ENCODE assay signal across 8 cellular contexts in the genomic region with DNA sequence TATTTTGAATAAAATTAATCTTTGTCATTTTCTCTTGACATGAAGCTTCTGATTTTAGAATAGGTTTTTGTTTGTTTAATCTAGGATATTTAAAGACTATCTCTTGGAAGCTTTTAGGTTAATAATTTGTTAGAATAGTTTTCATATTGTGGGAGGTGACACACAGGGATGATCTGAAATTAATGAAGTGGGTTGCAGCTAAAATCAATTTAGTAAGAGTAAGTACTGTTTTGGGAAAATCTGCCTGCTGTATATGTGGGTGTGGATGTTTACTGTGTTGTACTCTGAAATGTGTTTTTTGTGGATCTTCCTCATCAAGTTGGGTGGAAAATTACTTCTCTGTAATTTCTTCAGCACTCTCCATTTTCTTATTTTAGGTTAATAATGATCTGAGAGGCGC.
DNase-seq lines count a peak whose midpoint lies in the region; ATAC-seq, FAIRE-seq and TF ChIP-seq lines count a peak whose summit lies in the region.

No MANE protein-coding gene starts in this region.

- H4K20me1 ChIP-seq in HepG2 (ENCODE audit: insufficient read depth, low read length): no peaks in the 10 kb centered on the region

- no peak for FAIRE-seq in HepG2 (lab: Jason Lieb, UNC)

- H3K79me2 ChIP-seq in HepG2 (ENCODE audit: insufficient read depth, low read length): no peaks in the 10 kb centered on the region

- in situ Hi-C loops in HepG2 (cut with HindIII; ENCODE audit: extremely low pct_ligation_motif_present, low pct_unique_long_range_greater_than_20kb): no loop called here

- TF ChIP-seq CTCF in liver (IDR thresholded peaks at IDR 0.05; ENCODE audit: low read depth, low read length, missing input control) (no peak), HepG2 (CRISPR knock-in tag; IDR thresholded peaks at IDR 0.05) (no peak), cardiac fibroblast (IDR thresholded peaks at IDR 0.05; ENCODE audit: low read depth, low read length) (no peak), vagina (IDR thresholded peaks at IDR 0.05) (no peak)

- ATAC-seq in HepG2 (no peak), HG03039 (IDR thresholded peaks at IDR 0.05; ENCODE audit: unreplicated experiment) (no peak), GM19463 (IDR thresholded peaks at IDR 0.05; ENCODE audit: unreplicated experiment) (no peak)

- no peak overlapping the region for H2AFZ ChIP-seq in HepG2 (ENCODE audit: low read length)

- intact Hi-C loops in HepG2 (cut with micrococcal nuclease; ENCODE audit: unreplicated experiment) (no loop called here), vagina (cut with DNase I) (no loop called here)

- no peak for TF ChIP-seq POLR2A in HepG2 (IDR thresholded peaks at IDR 0.05; ENCODE audit: insufficient read depth in 1 of 2, low read depth in 2 of 2, low read length in 2 of 2)
- no peak for TF ChIP-seq POLR2A in vagina (IDR thresholded peaks at IDR 0.05)

- H3K4me1 ChIP-seq in liver (ENCODE audit: control insufficient read depth in 4 of 4, insufficient read depth in 4 of 4, low read length in 3 of 4): peaks cover 2 to 18% (median 5%) of the 10 kb centered on the region in 4 donors
- H3K4me1 ChIP-seq in HepG2 (ENCODE audit: insufficient read depth, low read length): 0 out of 2 replicates have a peak, but pooled peaks cover 7% of the 10 kb centered on the region
- H3K4me1 ChIP-seq in muscle layer of duodenum (ENCODE audit: control insufficient read depth in 1 of 2, insufficient read depth in 2 of 2, low read length in 2 of 2): peaks cover 3 to 6% of the 10 kb centered on the region in 2 donors
- H3K4me1 ChIP-seq in vagina: peaks cover 9% of the 10 kb centered on the region

- H3K36me3 ChIP-seq in liver (ENCODE audit: control insufficient read depth in 4 of 4, insufficient read depth in 3 of 4, low read depth in 1 of 4, low read length in 3 of 4): peaks cover 2 to 8% (median 4%) of the 10 kb centered on the region in 4 donors
- peaks cover 0 to 4% of the 10 kb centered on the region in 2 experiments; a peak in 1 of 5 replicates for H3K36me3 ChIP-seq in HepG2 (replicated peaks in 1 of 2; ENCODE audit: control insufficient read depth in 1 of 2, insufficient read depth in 2 of 2, low read length in 2 of 2)
- peaks cover 9 to 17% of the 10 kb centered on the region in 2 donors for H3K36me3 ChIP-seq in muscle layer of duodenum (ENCODE audit: control insufficient read depth in 1 of 2, insufficient read depth in 2 of 2, low read length in 2 of 2)
- H3K36me3 ChIP-seq in vagina: peaks cover 3 to 9% of the 10 kb centered on the region in 2 donors

- H3K4me2 ChIP-seq in HepG2 (ENCODE audit: low read depth, low read length): no peak overlapping the region

- BruUV-seq in HepG2 (replicated peaks; lab: Mats Ljungman, UMichigan): no TSS peak

- CTCF ChIA-PET in HepG2 (lab: Yijun Ruan, JAX; ENCODE audit: low intra/inter-chr PET ratio, low total read pairs): no interaction called here

- peak overlapping the region in 1 of 2 donors; percentile 63 for H3K9ac ChIP-seq in liver (ENCODE audit: low read depth in 1 of 2, low read length in 2 of 2)
- no peak overlapping the region for H3K9ac ChIP-seq in HepG2 (ENCODE audit: insufficient read depth, low read depth, low read length)

- H3K27ac ChIP-seq in liver (ENCODE audit: low read depth in 1 of 2, low read length in 2 of 2) (peak overlapping the region; percentile 60 to 66), HepG2 (ENCODE audit: extremely low read length, insufficient read depth, low read length) (no peak overlapping the region), muscle layer of duodenum (ENCODE audit: low read length) (peak overlapping the region; percentile 81), vagina (peak overlapping the region; percentile 37)

- no peaks in the 10 kb centered on the region for H3K27me3 ChIP-seq in liver (ENCODE audit: control insufficient read depth in 4 of 4, insufficient read depth in 4 of 4, low read length in 3 of 4)
- no peaks in the 10 kb centered on the region for H3K27me3 ChIP-seq in HepG2 (ENCODE audit: control insufficient read depth in 1 of 2, insufficient read depth in 2 of 2, low read length in 2 of 2)
- H3K27me3 ChIP-seq in muscle layer of duodenum (ENCODE audit: low read depth, low read length): no peaks in the 10 kb centered on the region
- no peaks in the 10 kb centered on the region for H3K27me3 ChIP-seq in vagina

- whole genome bisulfite sequencing in liver: 90% methylated on average over 1 of the region's 1 CpG
- WGBS in HepG2 (ENCODE audit: low lambda C conversion rate): 100% methylated on average over 1 of the region's 1 CpG

- H3K9me3 ChIP-seq in liver (ENCODE audit: control insufficient read depth in 4 of 4, low read length in 3 of 4) (no peaks in the 10 kb centered on the region), HepG2 (ENCODE audit: low read length) (no peaks in the 10 kb centered on the region), muscle layer of duodenum (ENCODE audit: control insufficient read depth in 1 of 2, low read length in 2 of 2) (no peaks in the 10 kb centered on the region), vagina (no peaks in the 10 kb centered on the region)

- no peak for TF ChIP-seq EP300 in HepG2 (IDR thresholded peaks at IDR 0.05; ENCODE audit: low read depth in 2 of 2, low read length in 2 of 2)
- TF ChIP-seq EP300 in HepG2 (CRISPR knock-in tag; IDR thresholded peaks at IDR 0.05; ENCODE audit: borderline replicate concordance): no peak

- POLR2A ChIA-PET in HepG2 (lab: Yijun Ruan, JAX): no interaction called here

- no peak for TF ChIP-seq RAD21 in liver (IDR thresholded peaks at IDR 0.05)
- no peak for TF ChIP-seq RAD21 in HepG2 (CRISPR knock-in tag; IDR thresholded peaks at IDR 0.05)

- H3K4me3 ChIP-seq in liver (ENCODE audit: low read depth in 1 of 3, low read length in 3 of 3): peak overlapping the region in 2 of 3 donors; percentile 15 to 22
- H3K4me3 ChIP-seq in HepG2 (replicated peaks in 1 of 3; ENCODE audit: insufficient read depth in 1 of 3, low read depth in 2 of 3, low read length in 3 of 3): no peak overlapping the region
- H3K4me3 ChIP-seq in cardiac fibroblast (replicated peaks in 1 of 2; ENCODE audit: low read depth in 2 of 2, low read length in 2 of 2): peak overlapping the region; percentile 21 to 48
- H3K4me3 ChIP-seq in muscle layer of duodenum (ENCODE audit: low read depth in 1 of 2, low read length in 2 of 2): peak overlapping the region; percentile 54 to 55
- H3K4me3 ChIP-seq in vagina: peak overlapping the region; percentile 10 to 29

- no peak for DNase-seq in HepG2 (ENCODE audit: low spot score)
- peak; percentile 3 to 14 for DNase-seq in cardiac fibroblast (ENCODE audit: low read depth in 2 of 2)
- no peak for DNase-seq in vagina (ENCODE audit: extremely low spot score in 2 of 2)
- no peak for DNase-seq in MV-4-11 (lab: John Stamatoyannopoulos, UW)

TF ChIP-seq in liver, 16 proteins besides CTCF, POLR2A, EP300 and RAD21:
- no peak for TF ChIP-seq SP1 (IDR thresholded peaks at IDR 0.05)
- no peak for TF ChIP-seq GABPA (IDR thresholded peaks at IDR 0.05 in 1 of 2, conservative IDR thresholded peaks at IDR 0.05 in 1 of 2)

TF ChIP-seq in HepG2, 621 proteins besides CTCF, POLR2A, EP300 and RAD21 (continues in another document):
- TF ChIP-seq PHB2 (IDR thresholded peaks at IDR 0.05; ENCODE audit: partially characterized antibody) (no peak), FOXP1 (IDR thresholded peaks at IDR 0.05) (no peak), FOXP1 (CRISPR knock-in tag; IDR thresholded peaks at IDR 0.05) (no peak), ZBTB26 (CRISPR knock-in tag; IDR thresholded peaks at IDR 0.05; ENCODE audit: borderline replicate concordance) (no peak), JUN (CRISPR knock-in tag; IDR thresholded peaks at IDR 0.05) (no peak), ZBTB2 (CRISPR knock-in tag; IDR thresholded peaks at IDR 0.05; ENCODE audit: low read depth) (no peak)

Comparison
In these comparisons a context has a peak if more than half of its experiments do, and no peak if none do; other contexts are left out.
1. H3K4me3 ChIP-seq: peak in liver (2 of 3), cardiac fibroblast (2 of 2), muscle layer of duodenum (2 of 2) and vagina (2 of 2); none in HepG2 (0 of 3).
2. DNase-seq: peak in cardiac fibroblast (2 of 2); none in HepG2 (single experiment), vagina (0 of 2) and MV-4-11 (single experiment).